In the genomic region with DNA sequence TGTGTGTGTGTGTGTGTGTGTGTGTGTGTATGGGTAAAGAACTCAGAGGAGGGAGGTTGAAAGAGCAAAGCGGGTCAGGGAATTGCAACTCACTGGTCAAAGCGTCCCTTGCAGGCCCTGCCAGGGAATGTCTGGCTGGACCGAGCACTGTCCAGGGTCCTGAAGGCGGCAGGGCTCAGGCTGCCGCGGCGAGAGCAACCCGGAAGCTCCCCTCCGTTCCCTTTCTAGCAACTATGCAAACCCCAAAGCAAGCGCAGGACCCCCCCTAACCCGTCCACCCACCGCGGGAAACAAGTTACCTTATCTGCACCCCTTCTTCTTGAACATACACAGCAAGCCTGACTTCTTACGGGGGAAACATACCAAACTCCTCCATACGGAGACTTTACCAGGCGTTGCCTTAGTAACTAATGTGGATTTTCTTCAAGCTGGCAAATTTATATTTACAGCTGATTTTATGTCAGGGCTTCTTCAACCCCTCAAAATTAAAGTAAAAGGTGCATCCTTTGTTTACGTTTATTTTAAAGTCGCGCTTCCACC, we compare ENCODE assay signal across 9 cellular contexts. TPM values are rescaled to one million over a fixed set of nuclear protein-coding genes. Genes with fewer than 3 reads are reported as not detected.
A peak's percentile ranks its signal among the peaks of the same experiment; 100 is the strongest.
DNase-seq lines count a peak whose midpoint lies in the region; ATAC-seq and TF ChIP-seq lines count a peak whose summit lies in the region.
"Had no signal": no experiment of that assay in that cellular context is flagged by ENCODE, and none has a peak within 500 bp of the region (broad histone marks: within the 10 kb centered on the region; RNA-seq: fewer than 3 reads in every experiment).

No MANE protein-coding gene starts in this region.

- H3K9me3 Mint-ChIP-seq in activated T-helper 17 cell treated with anti-CD3 and anti-CD28 coated beads, Interleukin-2, amount 50 U/mL, for 72 hours = no peaks in the 10 kb centered on the region
- H3K9me3 Mint-ChIP-seq: dendritic cell treated with granulocyte-macrophage colony-stimulating factor and Interleukin-4, amounts not matched to agents 40 ng/mL and 50 ng/mL, for 4 days had no signal

- TF ChIP-seq CTCF in AG04450 (IDR thresholded peaks at IDR 0.05; ENCODE audit: low read depth, low read length) (no peak), neural cell (IDR thresholded peaks at IDR 0.05; ENCODE audit: poor library complexity, severe bottlenecking) (no peak)

- no peaks in the 10 kb centered on the region for H4K20me1 ChIP-seq in neural cell (ENCODE audit: insufficient read depth)

- DNase-seq in AG04450 (ENCODE audit: low read depth, low spot score) (peak; percentile 8), GM19240 (ENCODE audit: insufficient read length, low spot score) (peak; percentile 3), fibroblast of the conjunctiva (ENCODE audit: low read depth) (peak; percentile 17), SW480 (ENCODE audit: low spot score) (no peak)
- peak; percentile 1 to 27 (median 7) for DNase-seq in activated CD8-positive, alpha-beta memory T cell treated with anti-CD3 and anti-CD28 coated beads for 48 hours (ENCODE audit: low read depth in 2 of 3, low spot score in 2 of 3)

- no peak for TF ChIP-seq RAD21 in neural cell (conservative IDR thresholded peaks at IDR 0.05)

- no peak overlapping the region for H3K27ac Mint-ChIP-seq in activated T-helper 17 cell treated with anti-CD3 and anti-CD28 coated beads, Interleukin-2, amount 50 U/mL, for 72 hours
- H3K27ac Mint-ChIP-seq: dendritic cell treated with granulocyte-macrophage colony-stimulating factor and Interleukin-4, amounts not matched to agents 40 ng/mL and 50 ng/mL, for 4 days had no signal

- no peaks in the 10 kb centered on the region for H3K36me3 ChIP-seq in HUES64 (ENCODE audit: insufficient read depth, low read length)
- no peaks in the 10 kb centered on the region for H3K36me3 ChIP-seq in neural cell (ENCODE audit: insufficient read depth, low read length)

- H3F3A ChIP-seq in neural cell (ENCODE audit: insufficient read depth, low read length, poor library complexity, severe bottlenecking) = no peaks in the 10 kb centered on the region

- no peaks in the 10 kb centered on the region for H3K79me2 ChIP-seq in neural cell (replicated peaks; ENCODE audit: insufficient read depth, low read length)

- ATAC-seq in activated T-helper 17 cell treated with anti-CD3 and anti-CD28 coated beads, Interleukin-2, amount 50 U/mL, for 72 hours (replicated peaks) = no peak

- H3K27ac ChIP-seq in AG04450 (ENCODE audit: low read depth, low read length) = no peak overlapping the region
- H3K27ac ChIP-seq in HUES64 (ENCODE audit: low read depth, low read length) = no peak overlapping the region
- H3K27ac ChIP-seq in neural cell (ENCODE audit: low read length) = no peak overlapping the region

- H3K27me3 ChIP-seq in AG04450 (ENCODE audit: control insufficient read depth, insufficient read depth, low read length) (peaks cover 6% of the 10 kb centered on the region), HUES64 (ENCODE audit: insufficient read depth, low read length) (peaks cover 60% of the 10 kb centered on the region), neural cell (ENCODE audit: insufficient read depth, low read depth, low read length) (peaks cover 44% of the 10 kb centered on the region)

- peak overlapping the region; percentile 93 for H3K4me2 ChIP-seq in neural cell (ENCODE audit: low read length)

- CTCF ChIA-PET in AG04450 (lab: Charles Lee) = interaction anchor here (0.6 to 1.3 kb wide), 2 partner anchors 100 to 689 kb away, joined by 3 to 4 read pairs; no protein-coding TSS in a partner anchor

- peaks cover 67% of the 10 kb centered on the region for H3K27me3 Mint-ChIP-seq in activated T-helper 17 cell treated with anti-CD3 and anti-CD28 coated beads, Interleukin-2, amount 50 U/mL, for 72 hours

- H3K4me3 ChIP-seq in AG04450 (ENCODE audit: low read depth, low read length) (no peak overlapping the region; the same call in 1 of the 2 replicates), HUES64 (ENCODE audit: low read length) (peak overlapping the region; percentile 58), neural cell (ENCODE audit: low read length) (peak overlapping the region; percentile 72)

- no peak overlapping the region for H3K9ac ChIP-seq in HUES64 (ENCODE audit: low read depth, low read length)
- peak overlapping the region; percentile 55 for H3K9ac ChIP-seq in neural cell (ENCODE audit: low read length)

- H3K4me1 Mint-ChIP-seq in activated T-helper 17 cell treated with anti-CD3 and anti-CD28 coated beads, Interleukin-2, amount 50 U/mL, for 72 hours = no peaks in the 10 kb centered on the region

- TF ChIP-seq EP300 in neural cell (conservative IDR thresholded peaks at IDR 0.05; ENCODE audit: poor library complexity, severe bottlenecking) = no peak

- WGBS in HUES64 = under 1% methylated on average over 18 of the region's 19 CpGs

- peaks cover 4% of the 10 kb centered on the region; the same call in 1 of the 2 replicates for H3K9me3 ChIP-seq in AG04450 (ENCODE audit: control insufficient read depth, insufficient read depth, low read length)
- H3K9me3 ChIP-seq in HUES64 (ENCODE audit: insufficient read depth, low read depth, low read length) = no peaks in the 10 kb centered on the region
- H3K9me3 ChIP-seq in neural cell (ENCODE audit: low read length) = no peaks in the 10 kb centered on the region

- POLR2A ChIA-PET in AG04450 (lab: Yijun Ruan, JAX) = no interaction called here

- no peaks in the 10 kb centered on the region for H3K36me3 Mint-ChIP-seq in activated T-helper 17 cell treated with anti-CD3 and anti-CD28 coated beads, Interleukin-2, amount 50 U/mL, for 72 hours (ENCODE audit: low read depth)

- H2AFZ ChIP-seq in neural cell (ENCODE audit: low read depth, low read length) = no peak overlapping the region

- H3K4me1 ChIP-seq in HUES64 (ENCODE audit: insufficient read depth, low read length) = no peaks in the 10 kb centered on the region

- H3K9me2 ChIP-seq in neural cell (ENCODE audit: insufficient read depth, low read length) = no peaks in the 10 kb centered on the region

- H3K4me3 Mint-ChIP-seq in activated T-helper 17 cell treated with anti-CD3 and anti-CD28 coated beads, Interleukin-2, amount 50 U/mL, for 72 hours = no peak overlapping the region
- H3K4me3 Mint-ChIP-seq: dendritic cell treated with granulocyte-macrophage colony-stimulating factor and Interleukin-4, amounts not matched to agents 40 ng/mL and 50 ng/mL, for 4 days had no signal

TF ChIP-seq in neural cell, 6 proteins besides CTCF, POLR2A, EP300 and RAD21:
- no peak for TF ChIP-seq MXI1 (conservative IDR thresholded peaks at IDR 0.05; ENCODE audit: poor library complexity, severe bottlenecking)
- TF ChIP-seq, protein P1, sequence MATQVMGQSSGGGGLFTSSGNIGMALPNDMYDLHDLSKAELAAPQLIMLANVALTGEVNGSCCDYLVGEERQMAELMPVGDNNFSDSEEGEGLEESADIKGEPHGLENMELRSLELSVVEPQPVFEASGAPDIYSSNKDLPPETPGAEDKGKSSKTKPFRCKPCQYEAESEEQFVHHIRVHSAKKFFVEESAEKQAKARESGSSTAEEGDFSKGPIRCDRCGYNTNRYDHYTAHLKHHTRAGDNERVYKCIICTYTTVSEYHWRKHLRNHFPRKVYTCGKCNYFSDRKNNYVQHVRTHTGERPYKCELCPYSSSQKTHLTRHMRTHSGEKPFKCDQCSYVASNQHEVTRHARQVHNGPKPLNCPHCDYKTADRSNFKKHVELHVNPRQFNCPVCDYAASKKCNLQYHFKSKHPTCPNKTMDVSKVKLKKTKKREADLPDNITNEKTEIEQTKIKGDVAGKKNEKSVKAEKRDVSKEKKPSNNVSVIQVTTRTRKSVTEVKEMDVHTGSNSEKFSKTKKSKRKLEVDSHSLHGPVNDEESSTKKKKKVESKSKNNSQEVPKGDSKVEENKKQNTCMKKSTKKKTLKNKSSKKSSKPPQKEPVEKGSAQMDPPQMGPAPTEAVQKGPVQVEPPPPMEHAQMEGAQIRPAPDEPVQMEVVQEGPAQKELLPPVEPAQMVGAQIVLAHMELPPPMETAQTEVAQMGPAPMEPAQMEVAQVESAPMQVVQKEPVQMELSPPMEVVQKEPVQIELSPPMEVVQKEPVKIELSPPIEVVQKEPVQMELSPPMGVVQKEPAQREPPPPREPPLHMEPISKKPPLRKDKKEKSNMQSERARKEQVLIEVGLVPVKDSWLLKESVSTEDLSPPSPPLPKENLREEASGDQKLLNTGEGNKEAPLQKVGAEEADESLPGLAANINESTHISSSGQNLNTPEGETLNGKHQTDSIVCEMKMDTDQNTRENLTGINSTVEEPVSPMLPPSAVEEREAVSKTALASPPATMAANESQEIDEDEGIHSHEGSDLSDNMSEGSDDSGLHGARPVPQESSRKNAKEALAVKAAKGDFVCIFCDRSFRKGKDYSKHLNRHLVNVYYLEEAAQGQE (IDR thresholded peaks at IDR 0.05; ENCODE audit: borderline replicate concordance) = peak; percentile 93

RNA-seq across cellular contexts. Expression of gene GRM1, which starts 0.5 kb away (rescaled TPM):
- polyA plus RNA-seq in AG04450 (2011; rRNA removed) = 0.01 TPM in 2 replicates
- not detected in 2 replicates for polyA minus RNA-seq in AG04450 (2011; rRNA and poly(A)+ RNA removed)
- polyA plus RNA-seq in HUES64 (2013, experiment 1 of 2) = 0.20 TPM
- 0.70 TPM for polyA plus RNA-seq in HUES64 (2013, experiment 2 of 2)
- polyA plus RNA-seq in neural cell = 2.8 and 2.9 TPM in 2 replicates
- polyA minus RNA-seq in neural cell = 8.5 and 10.9 TPM in 2 replicates
- total RNA-seq in activated T-helper 17 cell treated with anti-CD3 and anti-CD28 coated beads, Interleukin-2, amount 50 U/mL, for 72 hours = under 1 TPM in 1 of 2 donors, not detected in 1; 0.04 TPM
